1 cellular context compared by ENCODE assay signal in the genomic region with DNA sequence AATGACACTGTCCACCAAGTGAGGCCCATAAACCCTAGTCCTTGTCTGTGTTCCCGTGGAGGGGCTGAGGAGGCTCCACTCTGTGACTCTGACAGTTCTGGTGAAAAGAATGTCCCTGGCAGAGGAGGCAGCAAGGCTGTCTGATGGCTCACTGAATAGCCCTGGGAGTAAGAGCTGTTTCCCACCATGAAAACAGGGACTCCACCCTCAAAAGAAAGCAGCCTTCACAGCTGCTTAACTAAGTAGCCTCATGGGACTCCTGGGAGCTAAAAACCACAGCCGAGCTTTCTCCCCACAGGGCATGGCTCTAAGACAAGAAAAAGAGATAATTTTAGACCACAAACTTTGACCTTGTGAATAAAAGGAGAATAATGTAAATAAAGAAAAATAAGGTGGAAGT.
TF ChIP-seq lines count a peak whose summit lies in the region.

No MANE protein-coding gene starts in this region.

TF ChIP-seq in GM12878, 131 proteins besides CTCF, POLR2A, EP300 and RAD21 (continued from another document):
- TF ChIP-seq, protein P1, sequence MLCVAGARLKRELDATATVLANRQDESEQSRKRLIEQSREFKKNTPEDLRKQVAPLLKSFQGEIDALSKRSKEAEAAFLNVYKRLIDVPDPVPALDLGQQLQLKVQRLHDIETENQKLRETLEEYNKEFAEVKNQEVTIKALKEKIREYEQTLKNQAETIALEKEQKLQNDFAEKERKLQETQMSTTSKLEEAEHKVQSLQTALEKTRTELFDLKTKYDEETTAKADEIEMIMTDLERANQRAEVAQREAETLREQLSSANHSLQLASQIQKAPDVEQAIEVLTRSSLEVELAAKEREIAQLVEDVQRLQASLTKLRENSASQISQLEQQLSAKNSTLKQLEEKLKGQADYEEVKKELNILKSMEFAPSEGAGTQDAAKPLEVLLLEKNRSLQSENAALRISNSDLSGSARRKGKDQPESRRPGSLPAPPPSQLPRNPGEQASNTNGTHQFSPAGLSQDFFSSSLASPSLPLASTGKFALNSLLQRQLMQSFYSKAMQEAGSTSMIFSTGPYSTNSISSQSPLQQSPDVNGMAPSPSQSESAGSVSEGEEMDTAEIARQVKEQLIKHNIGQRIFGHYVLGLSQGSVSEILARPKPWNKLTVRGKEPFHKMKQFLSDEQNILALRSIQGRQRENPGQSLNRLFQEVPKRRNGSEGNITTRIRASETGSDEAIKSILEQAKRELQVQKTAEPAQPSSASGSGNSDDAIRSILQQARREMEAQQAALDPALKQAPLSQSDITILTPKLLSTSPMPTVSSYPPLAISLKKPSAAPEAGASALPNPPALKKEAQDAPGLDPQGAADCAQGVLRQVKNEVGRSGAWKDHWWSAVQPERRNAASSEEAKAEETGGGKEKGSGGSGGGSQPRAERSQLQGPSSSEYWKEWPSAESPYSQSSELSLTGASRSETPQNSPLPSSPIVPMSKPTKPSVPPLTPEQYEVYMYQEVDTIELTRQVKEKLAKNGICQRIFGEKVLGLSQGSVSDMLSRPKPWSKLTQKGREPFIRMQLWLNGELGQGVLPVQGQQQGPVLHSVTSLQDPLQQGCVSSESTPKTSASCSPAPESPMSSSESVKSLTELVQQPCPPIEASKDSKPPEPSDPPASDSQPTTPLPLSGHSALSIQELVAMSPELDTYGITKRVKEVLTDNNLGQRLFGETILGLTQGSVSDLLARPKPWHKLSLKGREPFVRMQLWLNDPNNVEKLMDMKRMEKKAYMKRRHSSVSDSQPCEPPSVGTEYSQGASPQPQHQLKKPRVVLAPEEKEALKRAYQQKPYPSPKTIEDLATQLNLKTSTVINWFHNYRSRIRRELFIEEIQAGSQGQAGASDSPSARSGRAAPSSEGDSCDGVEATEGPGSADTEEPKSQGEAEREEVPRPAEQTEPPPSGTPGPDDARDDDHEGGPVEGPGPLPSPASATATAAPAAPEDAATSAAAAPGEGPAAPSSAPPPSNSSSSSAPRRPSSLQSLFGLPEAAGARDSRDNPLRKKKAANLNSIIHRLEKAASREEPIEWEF (IDR thresholded peaks at IDR 0.05; ENCODE audit: insufficient replicate concordance, low read depth, low read length) = peak; percentile 93
- TF ChIP-seq CBFB (IDR thresholded peaks at IDR 0.05; ENCODE audit: low read depth) (0 out of 2 replicates have a peak, but pooled peaks have one; percentile 38), ATF7 (IDR thresholded peaks at IDR 0.05; ENCODE audit: low read depth) (peak; percentile 48), IKZF1 (conservative IDR thresholded peaks at IDR 0.05) (peak; percentile 58), RFX5 (IDR thresholded peaks at IDR 0.05; ENCODE audit: low read depth, low read length) (no peak), HDGF (IDR thresholded peaks at IDR 0.05) (no peak), TCF12 (IDR thresholded peaks at IDR 0.05; ENCODE audit: low read depth, low read length) (peak; percentile 91), TCF3 (IDR thresholded peaks at IDR 0.05; ENCODE audit: borderline replicate concordance, insufficient read depth, low read depth, low read length) (no peak), WRNIP1 (IDR thresholded peaks at IDR 0.05; ENCODE audit: borderline replicate concordance, low read depth, low read length) (no peak), RUNX3 (IDR thresholded peaks at IDR 0.05; ENCODE audit: low read length) (peak; percentile 78), ZNF384 (IDR thresholded peaks at IDR 0.05; ENCODE audit: borderline replicate concordance, low read depth, low read length) (peak; percentile 12; the same call in 1 of the 2 replicates), MEF2B (IDR thresholded peaks at IDR 0.05; ENCODE audit: partially characterized antibody, poor library complexity, severe bottlenecking) (peak; percentile 99)
- TF ChIP-seq, protein P2, sequence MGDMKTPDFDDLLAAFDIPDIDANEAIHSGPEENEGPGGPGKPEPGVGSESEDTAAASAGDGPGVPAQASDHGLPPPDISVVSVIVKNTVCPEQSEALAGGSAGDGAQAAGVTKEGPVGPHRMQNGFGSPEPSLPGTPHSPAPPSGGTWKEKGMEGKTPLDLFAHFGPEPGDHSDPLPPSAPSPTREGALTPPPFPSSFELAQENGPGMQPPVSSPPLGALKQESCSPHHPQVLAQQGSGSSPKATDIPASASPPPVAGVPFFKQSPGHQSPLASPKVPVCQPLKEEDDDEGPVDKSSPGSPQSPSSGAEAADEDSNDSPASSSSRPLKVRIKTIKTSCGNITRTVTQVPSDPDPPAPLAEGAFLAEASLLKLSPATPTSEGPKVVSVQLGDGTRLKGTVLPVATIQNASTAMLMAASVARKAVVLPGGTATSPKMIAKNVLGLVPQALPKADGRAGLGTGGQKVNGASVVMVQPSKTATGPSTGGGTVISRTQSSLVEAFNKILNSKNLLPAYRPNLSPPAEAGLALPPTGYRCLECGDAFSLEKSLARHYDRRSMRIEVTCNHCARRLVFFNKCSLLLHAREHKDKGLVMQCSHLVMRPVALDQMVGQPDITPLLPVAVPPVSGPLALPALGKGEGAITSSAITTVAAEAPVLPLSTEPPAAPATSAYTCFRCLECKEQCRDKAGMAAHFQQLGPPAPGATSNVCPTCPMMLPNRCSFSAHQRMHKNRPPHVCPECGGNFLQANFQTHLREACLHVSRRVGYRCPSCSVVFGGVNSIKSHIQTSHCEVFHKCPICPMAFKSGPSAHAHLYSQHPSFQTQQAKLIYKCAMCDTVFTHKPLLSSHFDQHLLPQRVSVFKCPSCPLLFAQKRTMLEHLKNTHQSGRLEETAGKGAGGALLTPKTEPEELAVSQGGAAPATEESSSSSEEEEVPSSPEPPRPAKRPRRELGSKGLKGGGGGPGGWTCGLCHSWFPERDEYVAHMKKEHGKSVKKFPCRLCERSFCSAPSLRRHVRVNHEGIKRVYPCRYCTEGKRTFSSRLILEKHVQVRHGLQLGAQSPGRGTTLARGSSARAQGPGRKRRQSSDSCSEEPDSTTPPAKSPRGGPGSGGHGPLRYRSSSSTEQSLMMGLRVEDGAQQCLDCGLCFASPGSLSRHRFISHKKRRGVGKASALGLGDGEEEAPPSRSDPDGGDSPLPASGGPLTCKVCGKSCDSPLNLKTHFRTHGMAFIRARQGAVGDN (IDR thresholded peaks at IDR 0.05) = 0 out of 2 replicates have a peak, but pooled peaks have one; percentile 45
- TF ChIP-seq, protein P3, sequence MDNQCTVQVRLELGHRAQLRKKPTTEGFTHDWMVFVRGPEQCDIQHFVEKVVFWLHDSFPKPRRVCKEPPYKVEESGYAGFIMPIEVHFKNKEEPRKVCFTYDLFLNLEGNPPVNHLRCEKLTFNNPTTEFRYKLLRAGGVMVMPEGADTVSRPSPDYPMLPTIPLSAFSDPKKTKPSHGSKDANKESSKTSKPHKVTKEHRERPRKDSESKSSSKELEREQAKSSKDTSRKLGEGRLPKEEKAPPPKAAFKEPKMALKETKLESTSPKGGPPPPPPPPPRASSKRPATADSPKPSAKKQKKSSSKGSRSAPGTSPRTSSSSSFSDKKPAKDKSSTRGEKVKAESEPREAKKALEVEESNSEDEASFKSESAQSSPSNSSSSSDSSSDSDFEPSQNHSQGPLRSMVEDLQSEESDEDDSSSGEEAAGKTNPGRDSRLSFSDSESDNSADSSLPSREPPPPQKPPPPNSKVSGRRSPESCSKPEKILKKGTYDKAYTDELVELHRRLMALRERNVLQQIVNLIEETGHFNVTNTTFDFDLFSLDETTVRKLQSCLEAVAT (IDR thresholded peaks at IDR 0.05) = peak; percentile 76
- TF ChIP-seq, protein P4, sequence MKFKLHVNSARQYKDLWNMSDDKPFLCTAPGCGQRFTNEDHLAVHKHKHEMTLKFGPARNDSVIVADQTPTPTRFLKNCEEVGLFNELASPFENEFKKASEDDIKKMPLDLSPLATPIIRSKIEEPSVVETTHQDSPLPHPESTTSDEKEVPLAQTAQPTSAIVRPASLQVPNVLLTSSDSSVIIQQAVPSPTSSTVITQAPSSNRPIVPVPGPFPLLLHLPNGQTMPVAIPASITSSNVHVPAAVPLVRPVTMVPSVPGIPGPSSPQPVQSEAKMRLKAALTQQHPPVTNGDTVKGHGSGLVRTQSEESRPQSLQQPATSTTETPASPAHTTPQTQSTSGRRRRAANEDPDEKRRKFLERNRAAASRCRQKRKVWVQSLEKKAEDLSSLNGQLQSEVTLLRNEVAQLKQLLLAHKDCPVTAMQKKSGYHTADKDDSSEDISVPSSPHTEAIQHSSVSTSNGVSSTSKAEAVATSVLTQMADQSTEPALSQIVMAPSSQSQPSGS (IDR thresholded peaks at IDR 0.05; ENCODE audit: low read length) = 0 out of 2 replicates have a peak, but pooled peaks have one; percentile 23
- TF ChIP-seq, protein P5, sequence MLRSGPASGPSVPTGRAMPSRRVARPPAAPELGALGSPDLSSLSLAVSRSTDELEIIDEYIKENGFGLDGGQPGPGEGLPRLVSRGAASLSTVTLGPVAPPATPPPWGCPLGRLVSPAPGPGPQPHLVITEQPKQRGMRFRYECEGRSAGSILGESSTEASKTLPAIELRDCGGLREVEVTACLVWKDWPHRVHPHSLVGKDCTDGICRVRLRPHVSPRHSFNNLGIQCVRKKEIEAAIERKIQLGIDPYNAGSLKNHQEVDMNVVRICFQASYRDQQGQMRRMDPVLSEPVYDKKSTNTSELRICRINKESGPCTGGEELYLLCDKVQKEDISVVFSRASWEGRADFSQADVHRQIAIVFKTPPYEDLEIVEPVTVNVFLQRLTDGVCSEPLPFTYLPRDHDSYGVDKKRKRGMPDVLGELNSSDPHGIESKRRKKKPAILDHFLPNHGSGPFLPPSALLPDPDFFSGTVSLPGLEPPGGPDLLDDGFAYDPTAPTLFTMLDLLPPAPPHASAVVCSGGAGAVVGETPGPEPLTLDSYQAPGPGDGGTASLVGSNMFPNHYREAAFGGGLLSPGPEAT (IDR thresholded peaks at IDR 0.05; ENCODE audit: low read depth) = peak; percentile 71
